9 cellular contexts compared by ENCODE assay signal in the genomic region with DNA sequence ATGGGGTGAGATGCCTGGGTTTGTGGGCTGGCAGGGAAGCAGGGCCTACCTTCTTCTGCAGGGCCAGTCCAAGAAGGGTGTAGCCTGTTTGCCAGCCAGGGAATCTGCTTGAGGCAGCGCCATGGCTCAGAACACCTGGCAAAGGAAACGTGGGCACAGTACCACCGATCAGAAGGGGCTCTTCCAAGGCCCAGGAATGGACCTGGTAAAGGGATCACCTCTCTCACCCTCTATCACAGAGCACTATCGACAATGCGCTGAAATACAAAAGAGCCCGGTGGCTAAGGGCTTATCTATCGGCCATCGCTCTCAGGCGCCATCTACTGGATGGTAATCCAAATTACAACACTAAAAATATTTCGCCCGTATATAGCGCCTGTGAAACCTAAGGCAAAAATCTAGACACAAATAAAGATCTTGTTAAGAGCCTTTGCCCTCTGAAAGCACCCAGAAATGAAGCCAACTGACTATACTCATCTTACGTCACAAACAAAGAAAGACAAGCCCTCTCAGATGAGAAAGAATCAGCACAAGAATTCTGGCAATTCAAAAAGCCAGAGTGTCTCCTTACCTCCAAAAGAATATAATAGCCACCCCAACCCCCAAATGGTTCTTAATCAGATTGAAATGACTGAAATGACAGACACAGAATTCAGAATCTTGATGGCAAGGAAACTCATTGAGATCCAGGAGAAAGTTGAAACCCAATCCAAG.
A peak's percentile ranks its signal among the peaks of the same experiment; 100 is the strongest.
DNase-seq lines count a peak whose midpoint lies in the region; ATAC-seq, FAIRE-seq and TF ChIP-seq lines count a peak whose summit lies in the region.
"Had no signal": no experiment of that assay in that cellular context is flagged by ENCODE, and none has a peak within 500 bp of the region (broad histone marks: within the 10 kb centered on the region; RNA-seq: fewer than 3 reads in every experiment).

No MANE protein-coding gene starts in this region.

- H3K27ac ChIP-seq in foreskin keratinocyte, result no peak overlapping the region

- no peaks in the 10 kb centered on the region for H3K4me1 Mint-ChIP-seq in activated CD4-positive, alpha-beta T cell treated with anti-CD3 and anti-CD28 coated beads, Interleukin-2, amount 10 ng/mL, durations not matched to agents 7 days and 5 days

- peak; percentile 69 for TF ChIP-seq CTCF in foreskin keratinocyte (conservative IDR thresholded peaks at IDR 0.05)

- peak; percentile 65 for ATAC-seq in foreskin keratinocyte

- H3K27me3 ChIP-seq in foreskin keratinocyte, result no peaks in the 10 kb centered on the region

- no peak for TF ChIP-seq EP300 in Ishikawa (IDR thresholded peaks at IDR 0.05; ENCODE audit: borderline replicate concordance)

- POLR2A ChIA-PET in activated CD4-positive, alpha-beta T cell treated with anti-CD3 and anti-CD28 coated beads, Interleukin-2, amount 10 ng/mL, durations not matched to agents 7 days and 5 days (lab: Charles Lee), result no interaction called here

- H3K4me3 Mint-ChIP-seq in activated CD4-positive, alpha-beta T cell treated with anti-CD3 and anti-CD28 coated beads, Interleukin-2, amount 10 ng/mL, durations not matched to agents 7 days and 5 days, result no peak overlapping the region
- H3K4me3 Mint-ChIP-seq: natural killer cell treated with Interleukin-12 subunit alpha and Interleukin-12 subunit beta and Interleukin-15 and Interleukin-18, amount 100 ng/mL, for 72 hours had no signal

- peaks cover 24% of the 10 kb centered on the region for H3K27me3 Mint-ChIP-seq in activated CD4-positive, alpha-beta T cell treated with anti-CD3 and anti-CD28 coated beads, Interleukin-2, amount 10 ng/mL, durations not matched to agents 7 days and 5 days

- CTCF ChIA-PET in activated CD4-positive, alpha-beta T cell treated with anti-CD3 and anti-CD28 coated beads, Interleukin-2, amount 10 ng/mL, durations not matched to agents 7 days and 5 days (lab: Charles Lee), result no interaction called here

- peak; percentile 77 for TF ChIP-seq RAD21 in Ishikawa (IDR thresholded peaks at IDR 0.05; ENCODE audit: low read depth)

- peak; percentile 68 for FAIRE-seq in GM18507 (lab: Jason Lieb, UNC)

- H3K36me3 Mint-ChIP-seq in activated CD4-positive, alpha-beta T cell treated with anti-CD3 and anti-CD28 coated beads, Interleukin-2, amount 10 ng/mL, durations not matched to agents 7 days and 5 days (ENCODE audit: low read depth), result no peaks in the 10 kb centered on the region
- H3K36me3 Mint-ChIP-seq: natural killer cell treated with Interleukin-12 subunit alpha and Interleukin-12 subunit beta and Interleukin-15 and Interleukin-18, amount 100 ng/mL, for 72 hours had no signal

- no peak overlapping the region for H3K27ac Mint-ChIP-seq in activated CD4-positive, alpha-beta T cell treated with anti-CD3 and anti-CD28 coated beads, Interleukin-2, amount 10 ng/mL, durations not matched to agents 7 days and 5 days
- H3K27ac Mint-ChIP-seq: natural killer cell treated with Interleukin-12 subunit alpha and Interleukin-12 subunit beta and Interleukin-15 and Interleukin-18, amount 100 ng/mL, for 72 hours had no signal

- H3K9me3 Mint-ChIP-seq in activated CD4-positive, alpha-beta T cell treated with anti-CD3 and anti-CD28 coated beads, Interleukin-2, amount 10 ng/mL, durations not matched to agents 7 days and 5 days, result no peaks in the 10 kb centered on the region
- H3K9me3 Mint-ChIP-seq: natural killer cell treated with Interleukin-12 subunit alpha and Interleukin-12 subunit beta and Interleukin-15 and Interleukin-18, amount 100 ng/mL, for 72 hours had no signal

- H3K4me1 ChIP-seq in foreskin keratinocyte, result peaks cover 3% of the 10 kb centered on the region

- DNase-seq in AG08396 (ENCODE audit: low spot score), result peak; percentile 36
- DNase-seq in GM18507 (ENCODE audit: extremely low spot score, insufficient read length, low read depth), result peak; percentile 20
- peak; percentile 49 for DNase-seq in activated CD4-positive, alpha-beta T cell treated with anti-CD3 and anti-CD28 coated beads, Interleukin-2, amount 10 ng/mL, durations not matched to agents 7 days and 5 days
- DNase-seq in foreskin keratinocyte, result no peak
- DNase-seq in stimulated activated CD4-positive, alpha-beta T cell treated with anti-CD3 and anti-CD28 coated beads, Interleukin-4, amount 100 ng/mL, for 1 hour, result peak; percentile 13
- DNase-seq in GDM1 (lab: John Stamatoyannopoulos, UW), result no peak
- no peak for DNase-seq in middle frontal gyrus (ENCODE audit: extremely low spot score, low spot score)

TF ChIP-seq in Ishikawa, 13 proteins besides CTCF, POLR2A, EP300 and RAD21:
- TF ChIP-seq EGR1 (IDR thresholded peaks at IDR 0.05) (no peak), CREB1 (IDR thresholded peaks at IDR 0.05; ENCODE audit: low read depth) (no peak), ZBTB7A (IDR thresholded peaks at IDR 0.05; ENCODE audit: low read depth) (no peak), FOXM1 (IDR thresholded peaks at IDR 0.05; ENCODE audit: borderline replicate concordance, low read depth) (no peak), TCF12 (IDR thresholded peaks at IDR 0.05; ENCODE audit: low read depth) (no peak), CEBPB (IDR thresholded peaks at IDR 0.05) (no peak), TAF1 (IDR thresholded peaks at IDR 0.05; ENCODE audit: low read depth) (no peak), TEAD4 (IDR thresholded peaks at IDR 0.05) (no peak), YY1 (IDR thresholded peaks at IDR 0.05; ENCODE audit: low read depth) (no peak), NFIC (IDR thresholded peaks at IDR 0.05) (no peak)
- TF ChIP-seq, protein P1, sequence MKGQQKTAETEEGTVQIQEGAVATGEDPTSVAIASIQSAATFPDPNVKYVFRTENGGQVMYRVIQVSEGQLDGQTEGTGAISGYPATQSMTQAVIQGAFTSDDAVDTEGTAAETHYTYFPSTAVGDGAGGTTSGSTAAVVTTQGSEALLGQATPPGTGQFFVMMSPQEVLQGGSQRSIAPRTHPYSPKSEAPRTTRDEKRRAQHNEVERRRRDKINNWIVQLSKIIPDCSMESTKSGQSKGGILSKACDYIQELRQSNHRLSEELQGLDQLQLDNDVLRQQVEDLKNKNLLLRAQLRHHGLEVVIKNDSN (IDR thresholded peaks at IDR 0.05), result no peak
- TF ChIP-seq, protein P2, sequence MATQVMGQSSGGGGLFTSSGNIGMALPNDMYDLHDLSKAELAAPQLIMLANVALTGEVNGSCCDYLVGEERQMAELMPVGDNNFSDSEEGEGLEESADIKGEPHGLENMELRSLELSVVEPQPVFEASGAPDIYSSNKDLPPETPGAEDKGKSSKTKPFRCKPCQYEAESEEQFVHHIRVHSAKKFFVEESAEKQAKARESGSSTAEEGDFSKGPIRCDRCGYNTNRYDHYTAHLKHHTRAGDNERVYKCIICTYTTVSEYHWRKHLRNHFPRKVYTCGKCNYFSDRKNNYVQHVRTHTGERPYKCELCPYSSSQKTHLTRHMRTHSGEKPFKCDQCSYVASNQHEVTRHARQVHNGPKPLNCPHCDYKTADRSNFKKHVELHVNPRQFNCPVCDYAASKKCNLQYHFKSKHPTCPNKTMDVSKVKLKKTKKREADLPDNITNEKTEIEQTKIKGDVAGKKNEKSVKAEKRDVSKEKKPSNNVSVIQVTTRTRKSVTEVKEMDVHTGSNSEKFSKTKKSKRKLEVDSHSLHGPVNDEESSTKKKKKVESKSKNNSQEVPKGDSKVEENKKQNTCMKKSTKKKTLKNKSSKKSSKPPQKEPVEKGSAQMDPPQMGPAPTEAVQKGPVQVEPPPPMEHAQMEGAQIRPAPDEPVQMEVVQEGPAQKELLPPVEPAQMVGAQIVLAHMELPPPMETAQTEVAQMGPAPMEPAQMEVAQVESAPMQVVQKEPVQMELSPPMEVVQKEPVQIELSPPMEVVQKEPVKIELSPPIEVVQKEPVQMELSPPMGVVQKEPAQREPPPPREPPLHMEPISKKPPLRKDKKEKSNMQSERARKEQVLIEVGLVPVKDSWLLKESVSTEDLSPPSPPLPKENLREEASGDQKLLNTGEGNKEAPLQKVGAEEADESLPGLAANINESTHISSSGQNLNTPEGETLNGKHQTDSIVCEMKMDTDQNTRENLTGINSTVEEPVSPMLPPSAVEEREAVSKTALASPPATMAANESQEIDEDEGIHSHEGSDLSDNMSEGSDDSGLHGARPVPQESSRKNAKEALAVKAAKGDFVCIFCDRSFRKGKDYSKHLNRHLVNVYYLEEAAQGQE (IDR thresholded peaks at IDR 0.05; ENCODE audit: low read depth), result no peak
- TF ChIP-seq, protein P3, sequence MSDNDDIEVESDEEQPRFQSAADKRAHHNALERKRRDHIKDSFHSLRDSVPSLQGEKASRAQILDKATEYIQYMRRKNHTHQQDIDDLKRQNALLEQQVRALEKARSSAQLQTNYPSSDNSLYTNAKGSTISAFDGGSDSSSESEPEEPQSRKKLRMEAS (IDR thresholded peaks at IDR 0.05), result no peak

Comparison
In these comparisons a context has a peak if more than half of its experiments do, and no peak if none do; other contexts are left out.
1. DNase-seq: peak in AG08396 (single experiment), GM18507 (single experiment), activated CD4-positive, alpha-beta T cell treated with anti-CD3 and anti-CD28 coated beads, Interleukin-2, amount 10 ng/mL, durations not matched to agents 7 days and 5 days (single experiment) and stimulated activated CD4-positive, alpha-beta T cell treated with anti-CD3 and anti-CD28 coated beads, Interleukin-4, amount 100 ng/mL, for 1 hour (single experiment); none in foreskin keratinocyte (0 of 2), GDM1 (single experiment) and middle frontal gyrus (single experiment).